ENCODE assay signal across 1 cellular context in genomic region chr5:139584137-139584536, GRCh38.
TF ChIP-seq lines count a peak whose summit lies in the region.

No MANE protein-coding gene starts in this region.

TF ChIP-seq in HepG2, 621 proteins besides CTCF, POLR2A, EP300 and RAD21:
- no peak for TF ChIP-seq ZFAT (CRISPR knock-in tag; conservative IDR thresholded peaks at IDR 0.05)
- TF ChIP-seq ZBTB43 (CRISPR knock-in tag; conservative IDR thresholded peaks at IDR 0.05), result no peak
- no peak for TF ChIP-seq TCF7 (IDR thresholded peaks at IDR 0.05; ENCODE audit: low read depth)
- TF ChIP-seq TRAFD1 (CRISPR knock-in tag; IDR thresholded peaks at IDR 0.05; ENCODE audit: borderline replicate concordance), result no peak
- TF ChIP-seq ZNF230 (CRISPR knock-in tag; IDR thresholded peaks at IDR 0.05), result no peak
- TF ChIP-seq ONECUT2 (CRISPR knock-in tag; IDR thresholded peaks at IDR 0.05), result no peak
- TF ChIP-seq NFYB (CRISPR knock-in tag; IDR thresholded peaks at IDR 0.05), result no peak
- no peak for TF ChIP-seq CCAR2 (optimal IDR thresholded peaks at IDR 0.05; ENCODE audit: low read depth, low read length)
- TF ChIP-seq KLF11 (CRISPR knock-in tag; IDR thresholded peaks at IDR 0.05), result no peak
- no peak for TF ChIP-seq ATF1 (CRISPR knock-in tag; IDR thresholded peaks at IDR 0.05)
- TF ChIP-seq BCLAF1 (IDR thresholded peaks at IDR 0.05), result no peak
- TF ChIP-seq ZNF512 (CRISPR knock-in tag; IDR thresholded peaks at IDR 0.05), result no peak
- TF ChIP-seq RNF219 (CRISPR knock-in tag; IDR thresholded peaks at IDR 0.05), result no peak
- TF ChIP-seq JDP2 (CRISPR knock-in tag; IDR thresholded peaks at IDR 0.05; ENCODE audit: borderline replicate concordance), result no peak
- no peak for TF ChIP-seq PCBP1 (IDR thresholded peaks at IDR 0.05; ENCODE audit: borderline replicate concordance, low read depth, low read length)
- no peak for TF ChIP-seq TRIM22 (IDR thresholded peaks at IDR 0.05)
- TF ChIP-seq REST (IDR thresholded peaks at IDR 0.05; ENCODE audit: borderline replicate concordance in 1 of 2, low read depth in 1 of 2, low read length in 2 of 2), result no peak
TF ChIP-seq in HepG2: peak in this region for 0.
